ENCODE assay signal across 11 cellular contexts in the genomic region with DNA sequence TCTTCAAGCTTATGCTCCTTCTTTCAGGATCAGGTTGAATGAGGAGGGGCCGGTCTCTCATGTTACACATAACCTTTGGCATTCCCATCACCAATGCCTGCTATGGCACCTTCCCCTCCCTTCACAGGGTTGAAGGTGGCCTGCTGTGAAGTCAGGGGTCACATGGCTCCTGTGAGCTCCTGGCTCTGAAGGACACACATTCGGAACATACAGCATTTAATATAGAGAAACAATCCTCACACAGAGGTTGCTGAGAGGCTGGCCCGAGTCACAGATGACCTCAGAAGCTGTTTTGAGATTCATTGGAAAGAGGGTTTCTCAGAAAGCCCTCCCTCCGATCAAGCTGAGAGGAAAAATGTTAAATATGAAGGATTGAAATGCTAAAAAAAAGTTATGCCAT.
DNase-seq lines count a peak whose midpoint lies in the region; ATAC-seq and TF ChIP-seq lines count a peak whose summit lies in the region.
"Had no signal": no experiment of that assay in that cellular context is flagged by ENCODE, and none has a peak within 500 bp of the region (broad histone marks: within the 10 kb centered on the region; RNA-seq: fewer than 3 reads in every experiment).

No MANE protein-coding gene starts in this region.

- H3K9ac ChIP-seq in mesendoderm (ENCODE audit: low read length) (no peak overlapping the region), subcutaneous abdominal adipose tissue (ENCODE audit: low read length in 5 of 5) (peak overlapping the region in 4 of 5 donors; percentile 27 to 79 (median 70))

- H3K23ac ChIP-seq in mesendoderm (ENCODE audit: low read length): no peak overlapping the region

- no peak overlapping the region for H2BK5ac ChIP-seq in mesendoderm (ENCODE audit: low read length)

- CTCF ChIA-PET in OCI-LY7 (lab: Charles Lee; ENCODE audit: unreplicated experiment): interaction anchor here (0.6 kb wide), 1 partner anchor 21 kb away, joined by 4 read pairs; no protein-coding TSS in a partner anchor

- POLR2A ChIA-PET in OCI-LY7 (lab: Charles Lee): no interaction called here

- DNase-seq in RPMI8226 (peak; percentile 35), endothelial cell (ENCODE audit: low spot score) (no peak), mesendoderm (peak; percentile 69), OCI-LY7 (ENCODE audit: low spot score) (no peak)
- no peak for DNase-seq in NK-92 treated with Interleukin-12 subunit alpha and Interleukin-12 subunit beta, amount 100 ng/mL, for 24 hours (lab: John Stamatoyannopoulos, UW)
- DNase-seq: activated CD4-positive, alpha-beta T cell treated with anti-CD3 and anti-CD28 coated beads, Interleukin-2, amount 50 U/mL, for 4 hours; T-helper 17 cell had no signal

- H3K79me1 ChIP-seq in mesendoderm (ENCODE audit: low read length): no peaks in the 10 kb centered on the region

- H3K27me3 ChIP-seq in mesendoderm (ENCODE audit: insufficient read depth, low read length, poor library complexity) (no peaks in the 10 kb centered on the region), subcutaneous abdominal adipose tissue (ENCODE audit: control insufficient read depth in 5 of 5, insufficient read depth in 4 of 5, low read length in 5 of 5) (no peaks in the 10 kb centered on the region)

- no CpG with 5 or more reads among the region's 4 CpGs for WGBS in mesendoderm (ENCODE audit: extremely low coverage, insufficient coverage, low lambda C conversion rate)

- no peaks in the 10 kb centered on the region for H3K36me3 ChIP-seq in mesendoderm (ENCODE audit: control insufficient read depth, insufficient read depth, low read length)
- no peaks in the 10 kb centered on the region for H3K36me3 ChIP-seq in subcutaneous abdominal adipose tissue (ENCODE audit: control insufficient read depth in 5 of 5, insufficient read depth in 5 of 5, low read length in 5 of 5)
- no peaks in the 10 kb centered on the region for H3K36me3 ChIP-seq in OCI-LY7 (ENCODE audit: insufficient read depth, low read length)

- no peak overlapping the region for H4K8ac ChIP-seq in mesendoderm (ENCODE audit: low read depth, low read length)

- H4K5ac ChIP-seq in mesendoderm (ENCODE audit: low read length): no peak overlapping the region

- H3K27ac ChIP-seq in mesendoderm (ENCODE audit: low read depth, low read length) (no peak overlapping the region), subcutaneous abdominal adipose tissue (ENCODE audit: low read depth, low read length) (peak overlapping the region; percentile 95), OCI-LY7 (ENCODE audit: low read depth, low read length, poor library complexity, severe bottlenecking) (no peak overlapping the region)
- H3K27ac ChIP-seq: C4-2B had no signal

- intact Hi-C loops in OCI-LY7 (cut with micrococcal nuclease; ENCODE audit: unreplicated experiment): no loop called here

- no peak overlapping the region for H2AFZ ChIP-seq in OCI-LY7 (ENCODE audit: low read length)

- BruUV-seq in OCI-LY7 (replicated peaks; lab: Mats Ljungman, UMichigan): no TSS peak

- no peaks in the 10 kb centered on the region for H3K9me2 ChIP-seq in OCI-LY7 (ENCODE audit: insufficient read depth, low read length)

- peak overlapping the region; percentile 23 for H2BK15ac ChIP-seq in mesendoderm (replicated peaks; ENCODE audit: low read depth)

- H3K4me1 Mint-ChIP-seq in endothelial cell (ENCODE audit: unreplicated experiment): peaks cover 37% of the 10 kb centered on the region

- H3K27me3 Mint-ChIP-seq in endothelial cell (ENCODE audit: unreplicated experiment): no peaks in the 10 kb centered on the region

- H3K9me3 ChIP-seq in subcutaneous abdominal adipose tissue (ENCODE audit: control insufficient read depth in 5 of 5, low read length in 5 of 5) (no peaks in the 10 kb centered on the region), OCI-LY7 (ENCODE audit: low read length) (no peaks in the 10 kb centered on the region)

- H3K27ac Mint-ChIP-seq in endothelial cell (ENCODE audit: unreplicated experiment): peak overlapping the region; percentile 48
- H3K27ac Mint-ChIP-seq: T-helper 17 cell had no signal

- H3K4me2 ChIP-seq in mesendoderm (ENCODE audit: low read length) (no peak overlapping the region), OCI-LY7 (ENCODE audit: low read length) (no peak overlapping the region)

- H4K20me1 ChIP-seq in OCI-LY7 (ENCODE audit: insufficient read depth, low read length): no peaks in the 10 kb centered on the region

- no peak overlapping the region for H3K4ac ChIP-seq in mesendoderm (ENCODE audit: low read depth, low read length)

- H3K4me3 ChIP-seq in mesendoderm (ENCODE audit: low read length) (no peak overlapping the region), subcutaneous abdominal adipose tissue (ENCODE audit: low read depth in 1 of 5, low read length in 5 of 5) (no peak overlapping the region), OCI-LY7 (ENCODE audit: low read depth, low read length, poor library complexity, severe bottlenecking) (no peak overlapping the region)

- H2BK120ac ChIP-seq in mesendoderm (ENCODE audit: low read depth, low read length): no peak overlapping the region

- H2AK5ac ChIP-seq in mesendoderm (ENCODE audit: low read length): no peak overlapping the region

- H3K9me3 Mint-ChIP-seq in endothelial cell (ENCODE audit: unreplicated experiment): no peaks in the 10 kb centered on the region

- no peak overlapping the region for H3K56ac ChIP-seq in mesendoderm (ENCODE audit: low read length)

- H3K4me1 ChIP-seq in mesendoderm (ENCODE audit: control insufficient read depth, low read depth, low read length): peaks cover 12% of the 10 kb centered on the region
- H3K4me1 ChIP-seq in subcutaneous abdominal adipose tissue (ENCODE audit: control insufficient read depth in 5 of 5, insufficient read depth in 5 of 5, low read length in 5 of 5): peaks cover 15 to 74% (median 61%) of the 10 kb centered on the region in 5 donors
- peaks cover 7% of the 10 kb centered on the region for H3K4me1 ChIP-seq in OCI-LY7 (ENCODE audit: insufficient read depth, low read length, poor library complexity, severe bottlenecking)

- H3K4me3 Mint-ChIP-seq in endothelial cell (ENCODE audit: unreplicated experiment): no peak overlapping the region
- H3K4me3 Mint-ChIP-seq: T-helper 17 cell had no signal

- ATAC-seq in GM19324 (IDR thresholded peaks at IDR 0.05; ENCODE audit: low FRiP score, unreplicated experiment) (no peak), HG03520 (IDR thresholded peaks at IDR 0.05; ENCODE audit: unreplicated experiment) (no peak)
- ATAC-seq: T-helper 17 cell had no signal

- H3K79me2 ChIP-seq in mesendoderm (ENCODE audit: control insufficient read depth, insufficient read depth, low read length) (no peaks in the 10 kb centered on the region), OCI-LY7 (ENCODE audit: insufficient read depth, low read depth, low read length) (no peaks in the 10 kb centered on the region)

- H3K18ac ChIP-seq in mesendoderm (ENCODE audit: low read length): no peak overlapping the region

- TF ChIP-seq CTCF in endothelial cell (IDR thresholded peaks at IDR 0.05; ENCODE audit: unreplicated experiment) (no peak), OCI-LY7 (conservative IDR thresholded peaks at IDR 0.05; ENCODE audit: low read length) (no peak)

- H3K36me3 Mint-ChIP-seq in endothelial cell (ENCODE audit: low read depth, unreplicated experiment): peaks cover 9% of the 10 kb centered on the region

Comparison
In these comparisons a context has a peak if more than half of its experiments do, and no peak if none do; other contexts are left out.
1. DNase-seq: peak in RPMI8226 (single experiment) and mesendoderm (single experiment); none in endothelial cell (single experiment), OCI-LY7 (single experiment) and NK-92 treated with Interleukin-12 subunit alpha and Interleukin-12 subunit beta, amount 100 ng/mL, for 24 hours (single experiment).